In genomic region chr12:108615918-108616317, GRCh38 we compare ENCODE assay signal across 1 cellular context.
TF ChIP-seq lines count a peak whose summit lies in the region.

No MANE protein-coding gene starts in this region.

TF ChIP-seq in K562, 482 proteins besides CTCF, POLR2A, EP300 and RAD21 (continued from another document):
- no peak for TF ChIP-seq STAT6 (CRISPR knock-in tag; IDR thresholded peaks at IDR 0.05)
- no peak for TF ChIP-seq ZBTB8A (IDR thresholded peaks at IDR 0.05; ENCODE audit: partially characterized antibody)
TF ChIP-seq in K562: peak in this region for 8.
